Comparison of ENCODE assay signal across 1 cellular context in the genomic region with DNA sequence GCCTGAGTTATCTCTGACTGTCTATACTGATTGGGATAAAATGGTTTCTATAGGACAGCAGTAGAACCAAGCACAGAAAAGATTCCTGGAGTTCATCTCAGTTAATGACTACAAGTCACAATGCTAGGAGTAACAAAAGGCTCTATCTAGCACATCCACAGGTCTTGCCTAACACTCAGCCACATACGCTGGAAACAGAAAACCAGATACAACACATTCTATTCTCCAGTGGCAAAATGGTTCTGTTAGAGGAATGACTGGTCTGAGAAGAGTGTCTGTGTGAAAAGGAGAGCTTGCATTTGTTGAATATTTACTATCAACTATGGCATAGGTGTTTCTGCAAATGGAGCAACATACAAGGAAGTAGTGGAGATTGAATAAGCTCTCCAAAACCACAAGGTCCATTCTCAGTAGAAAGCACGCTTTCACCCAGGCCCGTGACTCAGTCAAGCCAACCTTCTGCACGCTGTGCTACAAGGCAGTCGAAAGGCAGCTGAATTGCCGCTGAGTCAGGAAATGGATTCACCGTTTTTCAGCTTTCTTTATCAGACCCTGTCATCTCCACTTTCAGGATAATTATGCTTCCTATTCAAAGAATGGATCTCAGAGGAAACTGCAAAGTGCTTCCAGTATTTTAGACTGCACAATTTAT.
TF ChIP-seq lines count a peak whose summit lies in the region.

No MANE protein-coding gene starts in this region.

TF ChIP-seq in HCT116, 20 proteins besides CTCF, POLR2A, EP300 and RAD21:
- TF ChIP-seq SP1 (IDR thresholded peaks at IDR 0.05; ENCODE audit: low read depth): peak; percentile 38; the same call in 1 of the 2 replicates
- TF ChIP-seq SRF (IDR thresholded peaks at IDR 0.05; ENCODE audit: low read depth): no peak
- TF ChIP-seq CBX3 (IDR thresholded peaks at IDR 0.05; ENCODE audit: low read depth): peak; percentile 76; the same call in 1 of the 2 replicates
- TF ChIP-seq, protein P1, sequence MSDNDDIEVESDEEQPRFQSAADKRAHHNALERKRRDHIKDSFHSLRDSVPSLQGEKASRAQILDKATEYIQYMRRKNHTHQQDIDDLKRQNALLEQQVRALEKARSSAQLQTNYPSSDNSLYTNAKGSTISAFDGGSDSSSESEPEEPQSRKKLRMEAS (IDR thresholded peaks at IDR 0.05): peak; percentile 77
- peak; percentile 63 for TF ChIP-seq JUND (IDR thresholded peaks at IDR 0.05)
TF ChIP-seq in HCT116: peak in this region for 4.
